1 cellular context compared by ENCODE assay signal in the genomic region with DNA sequence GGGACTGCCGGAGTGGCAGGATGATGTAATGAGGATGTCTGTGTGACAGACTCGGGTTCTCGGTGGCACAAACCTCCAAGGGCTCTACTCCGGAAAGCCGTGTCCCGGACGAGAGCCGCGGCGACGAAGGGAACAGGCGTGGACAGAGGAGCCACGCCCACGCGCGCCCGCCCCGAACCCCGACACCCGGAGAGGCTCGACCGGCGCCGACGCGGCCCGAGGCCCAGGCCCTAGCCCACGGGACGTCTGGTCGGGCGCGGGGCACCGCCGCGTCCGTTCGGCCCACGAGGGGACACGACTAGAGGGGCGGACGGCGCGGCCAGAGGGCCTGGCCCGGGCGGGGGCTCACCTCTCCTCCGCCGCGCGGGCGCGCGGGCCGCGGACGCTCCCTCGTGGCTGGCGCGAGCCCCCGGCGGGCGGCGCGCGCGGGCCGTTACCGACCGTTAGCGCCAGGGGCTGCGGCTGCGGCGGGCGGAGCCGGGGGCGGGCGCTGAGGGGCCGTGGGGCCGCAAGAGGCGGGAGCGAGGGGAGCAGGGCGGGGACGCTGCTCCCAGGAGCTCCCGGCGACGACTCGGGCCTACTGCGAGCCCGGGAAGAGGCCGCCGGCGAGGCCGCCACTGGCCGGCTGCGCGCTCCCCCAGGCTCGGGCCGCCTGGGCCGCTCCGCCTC.
TF ChIP-seq lines count a peak whose summit lies in the region.

No MANE protein-coding gene starts in this region.

TF ChIP-seq in GM12878, 131 proteins besides CTCF, POLR2A, EP300 and RAD21:
- TF ChIP-seq, protein P1, sequence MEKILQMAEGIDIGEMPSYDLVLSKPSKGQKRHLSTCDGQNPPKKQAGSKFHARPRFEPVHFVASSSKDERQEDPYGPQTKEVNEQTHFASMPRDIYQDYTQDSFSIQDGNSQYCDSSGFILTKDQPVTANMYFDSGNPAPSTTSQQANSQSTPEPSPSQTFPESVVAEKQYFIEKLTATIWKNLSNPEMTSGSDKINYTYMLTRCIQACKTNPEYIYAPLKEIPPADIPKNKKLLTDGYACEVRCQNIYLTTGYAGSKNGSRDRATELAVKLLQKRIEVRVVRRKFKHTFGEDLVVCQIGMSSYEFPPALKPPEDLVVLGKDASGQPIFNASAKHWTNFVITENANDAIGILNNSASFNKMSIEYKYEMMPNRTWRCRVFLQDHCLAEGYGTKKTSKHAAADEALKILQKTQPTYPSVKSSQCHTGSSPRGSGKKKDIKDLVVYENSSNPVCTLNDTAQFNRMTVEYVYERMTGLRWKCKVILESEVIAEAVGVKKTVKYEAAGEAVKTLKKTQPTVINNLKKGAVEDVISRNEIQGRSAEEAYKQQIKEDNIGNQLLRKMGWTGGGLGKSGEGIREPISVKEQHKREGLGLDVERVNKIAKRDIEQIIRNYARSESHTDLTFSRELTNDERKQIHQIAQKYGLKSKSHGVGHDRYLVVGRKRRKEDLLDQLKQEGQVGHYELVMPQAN (conservative IDR thresholded peaks at IDR 0.05): peak; percentile 52; the same call in 1 of the 2 replicates
- TF ChIP-seq HDGF (IDR thresholded peaks at IDR 0.05) (no peak), TAF1 (IDR thresholded peaks at IDR 0.05; ENCODE audit: borderline replicate concordance, low read depth, low read length) (no peak), HDAC2 (IDR thresholded peaks at IDR 0.05) (no peak), SRF (IDR thresholded peaks at IDR 0.05; ENCODE audit: low read depth in 2 of 2, low read length in 2 of 2) (no peak), NFYA (IDR thresholded peaks at IDR 0.05; ENCODE audit: borderline replicate concordance, low read depth, low read length) (no peak)
